Comparison of ENCODE assay signal across 9 cellular contexts in the genomic region with DNA sequence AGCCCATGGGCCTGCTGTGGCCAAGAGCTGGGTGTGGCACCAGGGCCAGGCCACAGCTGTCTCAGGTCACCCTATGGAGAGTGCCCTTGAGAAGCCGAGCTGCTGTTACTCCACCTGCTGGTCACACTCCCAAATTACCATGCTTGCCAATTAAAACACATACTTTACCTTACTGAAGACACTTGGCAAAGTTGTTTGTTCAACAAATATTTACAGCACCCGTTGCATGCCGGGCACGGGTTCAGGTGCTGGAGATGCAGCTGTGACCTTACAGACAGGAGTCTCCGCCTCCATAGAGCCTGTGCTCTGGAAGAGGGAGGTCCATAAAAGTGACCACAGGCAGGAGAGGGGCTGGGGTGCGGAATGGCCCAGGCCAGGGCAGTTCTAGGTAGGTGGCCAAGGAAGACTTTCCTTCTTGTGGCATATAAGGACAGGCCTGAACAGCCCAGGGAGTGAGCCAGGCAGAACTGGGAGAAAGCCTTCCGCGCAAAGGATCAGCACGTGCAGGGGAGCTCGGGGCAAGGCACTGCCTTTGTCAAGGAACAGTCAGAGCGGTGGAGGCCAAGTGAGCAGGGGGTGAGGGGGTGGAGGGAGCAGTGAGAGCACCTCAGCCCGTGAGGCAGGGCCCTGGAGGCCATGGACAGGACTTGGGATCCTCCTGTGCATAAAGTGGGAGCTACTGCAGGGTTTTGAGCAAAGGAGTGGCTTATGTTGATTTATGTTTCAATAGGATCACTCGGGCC. TPM values are rescaled to one million over a fixed set of nuclear protein-coding genes. Genes with fewer than 3 reads are reported as not detected.
DNase-seq lines count a peak whose midpoint lies in the region; ATAC-seq and TF ChIP-seq lines count a peak whose summit lies in the region.
"Had no signal": no experiment of that assay in that cellular context is flagged by ENCODE, and none has a peak within 500 bp of the region (broad histone marks: within the 10 kb centered on the region; RNA-seq: fewer than 3 reads in every experiment).

No MANE protein-coding gene starts in this region.

- no peaks in the 10 kb centered on the region for H3K9me2 ChIP-seq in OCI-LY7 (ENCODE audit: insufficient read depth, low read length)

- no peaks in the 10 kb centered on the region for H3K4me1 ChIP-seq in OCI-LY7 (ENCODE audit: insufficient read depth, low read length, poor library complexity, severe bottlenecking)

- ATAC-seq in HG03439 (IDR thresholded peaks at IDR 0.05; ENCODE audit: unreplicated experiment) (peak; percentile 66), HG03095 (IDR thresholded peaks at IDR 0.05; ENCODE audit: unreplicated experiment) (no peak), HG03521 (IDR thresholded peaks at IDR 0.05; ENCODE audit: unreplicated experiment) (no peak)

- no peaks in the 10 kb centered on the region for H3K4me1 Mint-ChIP-seq in activated T-helper 1 cell treated with anti-CD3 and anti-CD28 coated beads, Interleukin-12 subunit alpha, Interleukin-12 subunit beta, Interleukin-2, Interleukin-4 antibody, amounts not matched to agents 30 ng/mL and 10 ng/mL and 1 ng/mL, durations not matched to agents 14 hours and 24 hours and 36 hours (ENCODE audit: low read depth)
- H3K4me1 Mint-ChIP-seq: activated naive CD4-positive, alpha-beta T cell treated with anti-CD3 and anti-CD28 coated beads, Interleukin-2, amount 50 U/mL, for 24 hours had no signal

- no peaks in the 10 kb centered on the region for H4K20me1 ChIP-seq in OCI-LY7 (ENCODE audit: insufficient read depth, low read length)

- peak; percentile 12 for DNase-seq in GDM1 (lab: John Stamatoyannopoulos, UW)
- DNase-seq in OCI-LY7 (ENCODE audit: low spot score), result peak; percentile 68
- DNase-seq in activated T-helper 1 cell treated with anti-CD3 and anti-CD28 coated beads, Interleukin-12 subunit alpha, Interleukin-12 subunit beta, Interleukin-2, Interleukin-4 antibody, amounts not matched to agents 30 ng/mL and 10 ng/mL and 1 ng/mL, durations not matched to agents 14 hours and 24 hours and 36 hours (ENCODE audit: low spot score), result peak; percentile 24
- peak; percentile 61 for DNase-seq in glomerular visceral epithelial cell (ENCODE audit: extremely low spot score)
- DNase-seq in putamen (ENCODE audit: low spot score), result peak; percentile 4

- no peaks in the 10 kb centered on the region for H3K9me3 ChIP-seq in OCI-LY7 (ENCODE audit: low read length)

- no peak overlapping the region for H3K4me3 Mint-ChIP-seq in activated T-helper 1 cell treated with anti-CD3 and anti-CD28 coated beads, Interleukin-12 subunit alpha, Interleukin-12 subunit beta, Interleukin-2, Interleukin-4 antibody, amounts not matched to agents 30 ng/mL and 10 ng/mL and 1 ng/mL, durations not matched to agents 14 hours and 24 hours and 36 hours
- H3K4me3 Mint-ChIP-seq: activated naive CD4-positive, alpha-beta T cell treated with anti-CD3 and anti-CD28 coated beads, Interleukin-2, amount 50 U/mL, for 24 hours had no signal

- no peak overlapping the region for H3K4me2 ChIP-seq in OCI-LY7 (ENCODE audit: low read length)

- H2AFZ ChIP-seq in OCI-LY7 (ENCODE audit: low read length), result no peak overlapping the region

- BruUV-seq in OCI-LY7 (replicated peaks; lab: Mats Ljungman, UMichigan), result no TSS peak

- no peak overlapping the region for H3K4me3 ChIP-seq in OCI-LY7 (ENCODE audit: low read depth, low read length, poor library complexity, severe bottlenecking)

- POLR2A ChIA-PET in OCI-LY7 (lab: Charles Lee), result no interaction called here

- peaks cover 86% of the 10 kb centered on the region for H3K36me3 ChIP-seq in OCI-LY7 (ENCODE audit: insufficient read depth, low read length)

- H3K27ac Mint-ChIP-seq in activated T-helper 1 cell treated with anti-CD3 and anti-CD28 coated beads, Interleukin-12 subunit alpha, Interleukin-12 subunit beta, Interleukin-2, Interleukin-4 antibody, amounts not matched to agents 30 ng/mL and 10 ng/mL and 1 ng/mL, durations not matched to agents 14 hours and 24 hours and 36 hours, result no peak overlapping the region
- H3K27ac Mint-ChIP-seq: activated naive CD4-positive, alpha-beta T cell treated with anti-CD3 and anti-CD28 coated beads, Interleukin-2, amount 50 U/mL, for 24 hours had no signal

- no peak overlapping the region for H3K27ac ChIP-seq in OCI-LY7 (ENCODE audit: low read depth, low read length, poor library complexity, severe bottlenecking)

- TF ChIP-seq CTCF in OCI-LY7 (conservative IDR thresholded peaks at IDR 0.05; ENCODE audit: low read length), result peak; percentile 84

- no peaks in the 10 kb centered on the region for H3K27me3 Mint-ChIP-seq in activated T-helper 1 cell treated with anti-CD3 and anti-CD28 coated beads, Interleukin-12 subunit alpha, Interleukin-12 subunit beta, Interleukin-2, Interleukin-4 antibody, amounts not matched to agents 30 ng/mL and 10 ng/mL and 1 ng/mL, durations not matched to agents 14 hours and 24 hours and 36 hours (ENCODE audit: insufficient read depth)
- H3K27me3 Mint-ChIP-seq: activated naive CD4-positive, alpha-beta T cell treated with anti-CD3 and anti-CD28 coated beads, Interleukin-2, amount 50 U/mL, for 24 hours had no signal

- no peaks in the 10 kb centered on the region for H3K79me2 ChIP-seq in OCI-LY7 (ENCODE audit: insufficient read depth, low read depth, low read length)

- no peaks in the 10 kb centered on the region for H3K9me3 Mint-ChIP-seq in activated T-helper 1 cell treated with anti-CD3 and anti-CD28 coated beads, Interleukin-12 subunit alpha, Interleukin-12 subunit beta, Interleukin-2, Interleukin-4 antibody, amounts not matched to agents 30 ng/mL and 10 ng/mL and 1 ng/mL, durations not matched to agents 14 hours and 24 hours and 36 hours
- H3K9me3 Mint-ChIP-seq: activated naive CD4-positive, alpha-beta T cell treated with anti-CD3 and anti-CD28 coated beads, Interleukin-2, amount 50 U/mL, for 24 hours had no signal

- peaks cover 50% of the 10 kb centered on the region for H3K36me3 Mint-ChIP-seq in activated T-helper 1 cell treated with anti-CD3 and anti-CD28 coated beads, Interleukin-12 subunit alpha, Interleukin-12 subunit beta, Interleukin-2, Interleukin-4 antibody, amounts not matched to agents 30 ng/mL and 10 ng/mL and 1 ng/mL, durations not matched to agents 14 hours and 24 hours and 36 hours (ENCODE audit: low read depth)

- intact Hi-C loops in OCI-LY7 (cut with micrococcal nuclease; ENCODE audit: unreplicated experiment), result loop anchor here (1.0 to 10.0 kb wide), 3 partner anchors 102 to 190 kb away; partner anchors contain the start of gene LRRFIP1
- intact Hi-C loops in activated T-helper 1 cell treated with anti-CD3 and anti-CD28 coated beads, Interleukin-12 subunit alpha, Interleukin-12 subunit beta, Interleukin-2, Interleukin-4 antibody, amounts not matched to agents 30 ng/mL and 10 ng/mL and 1 ng/mL, durations not matched to agents 14 hours and 24 hours and 36 hours (cut with micrococcal nuclease), result loop anchor here (1.0 kb wide), 2 partner anchors 102 to 194 kb away; no protein-coding TSS in a partner anchor

- CTCF ChIA-PET in OCI-LY7 (lab: Charles Lee; ENCODE audit: unreplicated experiment), result interaction anchor here (0.6 kb wide), 1 partner anchor 133 kb away, joined by 6 read pairs; no protein-coding TSS in a partner anchor

RNA-seq across cellular contexts. Expression of gene RBM44, which starts 23.6 kb away (rescaled TPM):
- 0.33 and 1.2 TPM in 2 replicates for total RNA-seq in OCI-LY7 (2014; rRNA removed; shearing (Covaris generic))
- 0.72 and 0.79 TPM in 2 replicates for total RNA-seq in OCI-LY7 (2022)
- total RNA-seq in activated T-helper 1 cell treated with anti-CD3 and anti-CD28 coated beads, Interleukin-12 subunit alpha, Interleukin-12 subunit beta, Interleukin-2, Interleukin-4 antibody, amounts not matched to agents 30 ng/mL and 10 ng/mL and 1 ng/mL, durations not matched to agents 14 hours and 24 hours and 36 hours, result 0.49 and 1.1 TPM in 2 replicates

Comparison
In these comparisons a context has a peak if more than half of its experiments do, and no peak if none do; other contexts are left out.
1. DNase-seq: peak in every context shown above with its lines; median percentile 68 in OCI-LY7; 61 in glomerular visceral epithelial cell; 24 in activated T-helper 1 cell treated with anti-CD3 and anti-CD28 coated beads, Interleukin-12 subunit alpha, Interleukin-12 subunit beta, Interleukin-2, Interleukin-4 antibody, amounts not matched to agents 30 ng/mL and 10 ng/mL and 1 ng/mL, durations not matched to agents 14 hours and 24 hours and 36 hours; 12 in GDM1; 4 in putamen.